In genomic region chr12:47636908-47637780, GRCh38 we compare ENCODE assay signal across 8 cellular contexts.
DNase-seq lines count a peak whose midpoint lies in the region; ATAC-seq, FAIRE-seq and TF ChIP-seq lines count a peak whose summit lies in the region.

No MANE protein-coding gene starts in this region.

- H3K27me3 ChIP-seq in astrocyte (ENCODE audit: insufficient read depth, low read length) (no peaks in the 10 kb centered on the region), lower lobe of right lung (ENCODE audit: low read depth) (no peaks in the 10 kb centered on the region), prostate gland (replicated peaks; ENCODE audit: insufficient read depth) (no peaks in the 10 kb centered on the region)

- no peaks in the 10 kb centered on the region for H3K79me2 ChIP-seq in astrocyte (ENCODE audit: insufficient read depth, low read length)

- no peak overlapping the region for H2AFZ ChIP-seq in astrocyte (ENCODE audit: low read depth, low read length)

- no peaks in the 10 kb centered on the region for H3K27me3 Mint-ChIP-seq in astrocyte (ENCODE audit: low read depth, unreplicated experiment)

- no peaks in the 10 kb centered on the region for H3K4me1 ChIP-seq in astrocyte (ENCODE audit: insufficient read depth, low read length)
- no peaks in the 10 kb centered on the region for H3K4me1 ChIP-seq in lower lobe of right lung
- H3K4me1 ChIP-seq in prostate gland (replicated peaks) = no peaks in the 10 kb centered on the region

- H3K4me3 ChIP-seq in astrocyte (ENCODE audit: insufficient read depth, low read depth, low read length) (no peak overlapping the region), lower lobe of right lung (no peak overlapping the region), prostate gland (no peak overlapping the region)

- FAIRE-seq in astrocyte (lab: Jason Lieb, UNC) = no peak

- H3K36me3 Mint-ChIP-seq in astrocyte (ENCODE audit: low read depth, unreplicated experiment) = peaks cover 21% of the 10 kb centered on the region

- H3K27ac Mint-ChIP-seq in astrocyte (ENCODE audit: unreplicated experiment) = no peak overlapping the region

- H3K9me3 Mint-ChIP-seq in astrocyte (ENCODE audit: unreplicated experiment) = peaks cover 17% of the 10 kb centered on the region

- no peaks in the 10 kb centered on the region for H3K4me1 Mint-ChIP-seq in astrocyte (ENCODE audit: low read depth, unreplicated experiment)

- H3K36me3 ChIP-seq in astrocyte (ENCODE audit: insufficient read depth, low read length) = no peaks in the 10 kb centered on the region
- no peaks in the 10 kb centered on the region for H3K36me3 ChIP-seq in lower lobe of right lung
- H3K36me3 ChIP-seq in prostate gland = no peaks in the 10 kb centered on the region

- peak; percentile 47 for TF ChIP-seq CTCF in astrocyte (IDR thresholded peaks at IDR 0.05; ENCODE audit: insufficient read depth, low read depth, low read length)
- TF ChIP-seq CTCF in lower lobe of right lung (IDR thresholded peaks at IDR 0.05) = peak; percentile 43
- peak in 1 of 4 experiments; percentile 19 for TF ChIP-seq CTCF in prostate gland (IDR thresholded peaks at IDR 0.05)

- H3K4me3 Mint-ChIP-seq in astrocyte (ENCODE audit: unreplicated experiment) = no peak overlapping the region

- intact Hi-C loops in lower lobe of right lung (cut with DNase I) = no loop called here
- intact Hi-C loops in prostate gland (cut with DNase I) = no loop called here

- no peak for TF ChIP-seq POLR2A in prostate gland (IDR thresholded peaks at IDR 0.05)

- H3K27ac ChIP-seq in astrocyte (ENCODE audit: low read depth, low read length) = no peak overlapping the region
- no peak overlapping the region for H3K27ac ChIP-seq in lower lobe of right lung
- H3K27ac ChIP-seq in prostate gland = no peak overlapping the region

- no peak overlapping the region for H3K9ac ChIP-seq in astrocyte (ENCODE audit: low read length)

- H4K20me1 ChIP-seq in astrocyte (ENCODE audit: insufficient read depth, low read length) = no peaks in the 10 kb centered on the region

- ATAC-seq in lower lobe of right lung = no peak
- no peak for ATAC-seq in HG02973 (IDR thresholded peaks at IDR 0.05; ENCODE audit: unreplicated experiment)
- no peak for ATAC-seq in HG03378 (IDR thresholded peaks at IDR 0.05; ENCODE audit: unreplicated experiment)

- H3K9me3 ChIP-seq in astrocyte (ENCODE audit: insufficient read depth, low read depth, low read length) = no peaks in the 10 kb centered on the region
- no peaks in the 10 kb centered on the region for H3K9me3 ChIP-seq in lower lobe of right lung
- no peaks in the 10 kb centered on the region for H3K9me3 ChIP-seq in prostate gland

- WGBS in prostate gland = 72% methylated on average over 8 of the region's 8 CpGs

- peak; percentile 14 for DNase-seq in activated gamma-delta T cell treated with Interleukin-2 at 50 U/mL for 16 hours
- DNase-seq in activated gamma-delta T cell (lab: John Stamatoyannopoulos, UW) = no peak
- DNase-seq in RKO (ENCODE audit: low spot score) = peak; percentile 18
- DNase-seq in astrocyte (ENCODE audit: low read depth) = no peak
- DNase-seq in lower lobe of right lung = peak; percentile 79
- no peak for DNase-seq in prostate gland (ENCODE audit: low spot score)

- H3K4me2 ChIP-seq in astrocyte (ENCODE audit: low read length) = no peak overlapping the region

Comparison
In these comparisons a context has a peak if more than half of its experiments do, and no peak if none do; other contexts are left out.
1. DNase-seq: peak in activated gamma-delta T cell treated with Interleukin-2 at 50 U/mL for 16 hours (single experiment), RKO (single experiment) and lower lobe of right lung (single experiment); none in activated gamma-delta T cell (single experiment), astrocyte (single experiment) and prostate gland (single experiment).